ENCODE assay signal across 1 cellular context in genomic region chr2:127080226-127080940, GRCh38.
TF ChIP-seq lines count a peak whose summit lies in the region.

No MANE protein-coding gene starts in this region.

TF ChIP-seq in K562, 482 proteins besides CTCF, POLR2A, EP300 and RAD21 (continued from another document):
- TF ChIP-seq CREB5 (CRISPR knock-in tag; IDR thresholded peaks at IDR 0.05) = no peak
- no peak for TF ChIP-seq COPS2 (conservative IDR thresholded peaks at IDR 0.05)
- no peak for TF ChIP-seq ZNF408 (CRISPR knock-in tag; IDR thresholded peaks at IDR 0.05; ENCODE audit: low read depth)
- TF ChIP-seq CLOCK (CRISPR knock-in tag; IDR thresholded peaks at IDR 0.05; ENCODE audit: borderline replicate concordance) = no peak
- TF ChIP-seq GABPB2 (CRISPR knock-in tag; conservative IDR thresholded peaks at IDR 0.05) = no peak
- TF ChIP-seq REST (CRISPR knock-in tag; IDR thresholded peaks at IDR 0.05; ENCODE audit: low read depth) = no peak
- no peak for TF ChIP-seq SAFB (IDR thresholded peaks at IDR 0.05; ENCODE audit: borderline replicate concordance, low read depth, low read length)
- TF ChIP-seq ILF3 (IDR thresholded peaks at IDR 0.05; ENCODE audit: borderline replicate concordance) = no peak
- no peak for TF ChIP-seq FOXK1 (CRISPR knock-in tag; IDR thresholded peaks at IDR 0.05; ENCODE audit: borderline replicate concordance)
- no peak for TF ChIP-seq ZNF23 (CRISPR knock-in tag; IDR thresholded peaks at IDR 0.05)
- no peak for TF ChIP-seq CREM (IDR thresholded peaks at IDR 0.05; ENCODE audit: low read depth)
- no peak for TF ChIP-seq THAP12 (CRISPR knock-in tag; IDR thresholded peaks at IDR 0.05)
- no peak for TF ChIP-seq SMAD4 (CRISPR knock-in tag; conservative IDR thresholded peaks at IDR 0.05)
- TF ChIP-seq GTF2A2 (tag; IDR thresholded peaks at IDR 0.05) = no peak
- no peak for TF ChIP-seq JUND (IDR thresholded peaks at IDR 0.05; ENCODE audit: borderline replicate concordance, low read depth, low read length)
- TF ChIP-seq JUND (tag; IDR thresholded peaks at IDR 0.05; ENCODE audit: borderline replicate concordance, low read depth, low read length) = no peak; the same call in 2 of the 3 replicates
- no peak for TF ChIP-seq ETS1 (conservative IDR thresholded peaks at IDR 0.05; ENCODE audit: control insufficient read depth, low read depth, low read length)
- TF ChIP-seq SETDB1 (IDR thresholded peaks at IDR 0.05; ENCODE audit: low read length) = no peak
- TF ChIP-seq TCF7 (IDR thresholded peaks at IDR 0.05; ENCODE audit: borderline replicate concordance) = 0 out of 2 replicates have a peak, but pooled peaks have one; percentile 33
- TF ChIP-seq FUS (optimal IDR thresholded peaks at IDR 0.05; ENCODE audit: low read depth, low read length) = no peak
- TF ChIP-seq C11orf30 (IDR thresholded peaks at IDR 0.05; ENCODE audit: low read depth) = no peak
- TF ChIP-seq PHB2 (IDR thresholded peaks at IDR 0.05; ENCODE audit: low read depth) = no peak
